ENCODE assay signal across 6 cellular contexts in the genomic region with DNA sequence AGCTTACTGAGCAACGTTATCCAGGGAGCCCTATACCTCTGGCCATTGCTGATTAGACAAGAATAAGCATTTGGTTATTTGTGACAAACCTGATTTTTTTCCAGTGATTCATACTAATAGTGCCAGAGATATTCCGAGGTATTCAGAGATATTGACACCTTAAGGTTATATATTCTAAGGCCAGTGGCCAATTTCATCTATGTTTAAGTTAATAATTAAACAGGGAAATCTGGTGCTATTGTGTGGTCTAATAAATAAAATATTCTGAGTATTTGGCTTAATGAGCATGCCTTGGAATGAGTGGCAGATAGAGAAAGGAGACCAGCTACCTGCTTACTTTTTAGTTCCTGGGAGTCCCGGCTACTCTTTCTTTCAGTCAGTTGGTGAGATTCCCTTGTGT. TPM values are rescaled to one million over a fixed set of nuclear protein-coding genes. Genes with fewer than 3 reads are reported as not detected.
"Had no signal": no experiment of that assay in that cellular context is flagged by ENCODE, and none has a peak within 500 bp of the region (broad histone marks: within the 10 kb centered on the region; RNA-seq: fewer than 3 reads in every experiment).

No MANE protein-coding gene starts in this region.

- H3K27ac ChIP-seq: GM23248 had no signal

- H3K9me3 Mint-ChIP-seq: H9 had no signal

- H3K4me3 Mint-ChIP-seq: H9 had no signal

- DNase-seq: GM23248, H9, HCEC 1CT, IMR-90 had no signal

- ATAC-seq: K562 had no signal

RNA-seq across cellular contexts. Expression of gene MEOX2, which starts 38.6 kb away (rescaled TPM):
- total RNA-seq: GM23248, H9, HT-29, K562 had no signal
